1 cellular context compared by ENCODE assay signal in the genomic region with DNA sequence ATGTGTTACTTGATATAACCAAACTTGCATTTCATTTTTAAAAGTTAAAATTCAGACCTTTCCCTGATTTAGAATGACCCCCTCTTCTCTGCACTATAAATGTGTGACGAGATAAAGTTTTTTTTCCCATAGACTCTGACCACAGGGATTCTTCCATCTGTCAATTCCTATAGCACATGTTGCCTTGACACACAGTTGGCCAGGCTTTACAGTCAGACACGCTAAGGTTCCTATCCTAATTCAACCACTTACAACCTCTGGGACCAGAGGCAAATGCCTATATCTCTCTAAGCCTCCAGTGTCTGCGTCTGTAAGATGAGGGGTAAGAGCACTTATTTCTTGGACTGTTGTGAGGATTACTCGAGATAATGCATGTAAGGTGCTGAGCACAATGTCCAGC.
TF ChIP-seq lines count a peak whose summit lies in the region.

No MANE protein-coding gene starts in this region.

TF ChIP-seq in HepG2, 621 proteins besides CTCF, POLR2A, EP300 and RAD21:
- no peak for TF ChIP-seq ZNF431 (CRISPR knock-in tag; IDR thresholded peaks at IDR 0.05; ENCODE audit: borderline replicate concordance, low read depth)
- no peak for TF ChIP-seq CBX1 (IDR thresholded peaks at IDR 0.05; ENCODE audit: low read depth)
- no peak for TF ChIP-seq ZNF225 (CRISPR knock-in tag; IDR thresholded peaks at IDR 0.05)
- TF ChIP-seq ZNF350 (CRISPR knock-in tag; IDR thresholded peaks at IDR 0.05; ENCODE audit: borderline replicate concordance, low read depth) = no peak
- TF ChIP-seq, protein P1, sequence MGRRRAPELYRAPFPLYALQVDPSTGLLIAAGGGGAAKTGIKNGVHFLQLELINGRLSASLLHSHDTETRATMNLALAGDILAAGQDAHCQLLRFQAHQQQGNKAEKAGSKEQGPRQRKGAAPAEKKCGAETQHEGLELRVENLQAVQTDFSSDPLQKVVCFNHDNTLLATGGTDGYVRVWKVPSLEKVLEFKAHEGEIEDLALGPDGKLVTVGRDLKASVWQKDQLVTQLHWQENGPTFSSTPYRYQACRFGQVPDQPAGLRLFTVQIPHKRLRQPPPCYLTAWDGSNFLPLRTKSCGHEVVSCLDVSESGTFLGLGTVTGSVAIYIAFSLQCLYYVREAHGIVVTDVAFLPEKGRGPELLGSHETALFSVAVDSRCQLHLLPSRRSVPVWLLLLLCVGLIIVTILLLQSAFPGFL (CRISPR knock-in tag; IDR thresholded peaks at IDR 0.05) = no peak
- TF ChIP-seq HCFC1 (IDR thresholded peaks at IDR 0.05; ENCODE audit: low read depth, low read length) = no peak
- no peak for TF ChIP-seq NR2F6 (IDR thresholded peaks at IDR 0.05)
- TF ChIP-seq NR2F6 (CRISPR knock-in tag; IDR thresholded peaks at IDR 0.05) = no peak
- TF ChIP-seq, protein P2, sequence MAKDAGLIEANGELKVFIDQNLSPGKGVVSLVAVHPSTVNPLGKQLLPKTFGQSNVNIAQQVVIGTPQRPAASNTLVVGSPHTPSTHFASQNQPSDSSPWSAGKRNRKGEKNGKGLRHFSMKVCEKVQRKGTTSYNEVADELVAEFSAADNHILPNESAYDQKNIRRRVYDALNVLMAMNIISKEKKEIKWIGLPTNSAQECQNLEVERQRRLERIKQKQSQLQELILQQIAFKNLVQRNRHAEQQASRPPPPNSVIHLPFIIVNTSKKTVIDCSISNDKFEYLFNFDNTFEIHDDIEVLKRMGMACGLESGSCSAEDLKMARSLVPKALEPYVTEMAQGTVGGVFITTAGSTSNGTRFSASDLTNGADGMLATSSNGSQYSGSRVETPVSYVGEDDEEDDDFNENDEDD (CRISPR knock-in tag; IDR thresholded peaks at IDR 0.05; ENCODE audit: borderline replicate concordance) = no peak
- TF ChIP-seq, protein P3, sequence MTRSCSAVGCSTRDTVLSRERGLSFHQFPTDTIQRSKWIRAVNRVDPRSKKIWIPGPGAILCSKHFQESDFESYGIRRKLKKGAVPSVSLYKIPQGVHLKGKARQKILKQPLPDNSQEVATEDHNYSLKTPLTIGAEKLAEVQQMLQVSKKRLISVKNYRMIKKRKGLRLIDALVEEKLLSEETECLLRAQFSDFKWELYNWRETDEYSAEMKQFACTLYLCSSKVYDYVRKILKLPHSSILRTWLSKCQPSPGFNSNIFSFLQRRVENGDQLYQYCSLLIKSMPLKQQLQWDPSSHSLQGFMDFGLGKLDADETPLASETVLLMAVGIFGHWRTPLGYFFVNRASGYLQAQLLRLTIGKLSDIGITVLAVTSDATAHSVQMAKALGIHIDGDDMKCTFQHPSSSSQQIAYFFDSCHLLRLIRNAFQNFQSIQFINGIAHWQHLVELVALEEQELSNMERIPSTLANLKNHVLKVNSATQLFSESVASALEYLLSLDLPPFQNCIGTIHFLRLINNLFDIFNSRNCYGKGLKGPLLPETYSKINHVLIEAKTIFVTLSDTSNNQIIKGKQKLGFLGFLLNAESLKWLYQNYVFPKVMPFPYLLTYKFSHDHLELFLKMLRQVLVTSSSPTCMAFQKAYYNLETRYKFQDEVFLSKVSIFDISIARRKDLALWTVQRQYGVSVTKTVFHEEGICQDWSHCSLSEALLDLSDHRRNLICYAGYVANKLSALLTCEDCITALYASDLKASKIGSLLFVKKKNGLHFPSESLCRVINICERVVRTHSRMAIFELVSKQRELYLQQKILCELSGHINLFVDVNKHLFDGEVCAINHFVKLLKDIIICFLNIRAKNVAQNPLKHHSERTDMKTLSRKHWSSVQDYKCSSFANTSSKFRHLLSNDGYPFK (CRISPR knock-in tag; IDR thresholded peaks at IDR 0.05; ENCODE audit: borderline replicate concordance) = no peak
- no peak for TF ChIP-seq HOXD1 (CRISPR knock-in tag; IDR thresholded peaks at IDR 0.05)
- no peak for TF ChIP-seq HNRNPLL (IDR thresholded peaks at IDR 0.05; ENCODE audit: low read depth, low read length, poor library complexity, severe bottlenecking)
- TF ChIP-seq ONECUT2 (CRISPR knock-in tag; IDR thresholded peaks at IDR 0.05) = no peak
- no peak for TF ChIP-seq ZNF616 (CRISPR knock-in tag; IDR thresholded peaks at IDR 0.05; ENCODE audit: low read depth)
- TF ChIP-seq CBX2 (IDR thresholded peaks at IDR 0.05; ENCODE audit: low read depth, low read length) = no peak
- no peak for TF ChIP-seq CBX2 (CRISPR knock-in tag; IDR thresholded peaks at IDR 0.05; ENCODE audit: low read depth)
- TF ChIP-seq ZNF24 (IDR thresholded peaks at IDR 0.05) = no peak
- TF ChIP-seq MAZ (IDR thresholded peaks at IDR 0.05; ENCODE audit: borderline replicate concordance, low read depth, low read length) = no peak
- TF ChIP-seq MAZ (CRISPR knock-in tag; IDR thresholded peaks at IDR 0.05; ENCODE audit: low read depth) = no peak
- no peak for TF ChIP-seq DPF2 (CRISPR knock-in tag; IDR thresholded peaks at IDR 0.05; ENCODE audit: borderline replicate concordance, low read depth)
- no peak for TF ChIP-seq ZNF564 (CRISPR knock-in tag; IDR thresholded peaks at IDR 0.05)
